Comparison of ENCODE assay signal across 18 cellular contexts in the genomic region with DNA sequence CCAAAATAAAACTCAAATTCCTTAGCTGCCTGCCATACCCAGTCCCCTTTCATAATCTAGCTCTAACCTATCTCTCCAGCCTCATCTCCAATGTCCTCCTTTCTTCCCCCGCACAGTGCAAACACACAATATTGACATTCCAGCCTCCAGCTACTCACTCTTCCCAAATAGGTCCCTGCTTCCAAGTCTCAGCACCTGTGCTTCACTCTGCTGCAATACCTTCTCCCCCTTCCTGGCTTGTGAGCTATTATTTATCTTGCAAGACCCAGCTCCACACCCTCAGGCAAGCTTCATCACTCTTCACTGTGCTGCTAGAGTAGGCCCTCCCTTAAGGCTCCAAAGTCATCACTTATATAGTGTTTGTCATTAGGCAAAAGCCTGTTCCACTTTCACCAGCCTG. TPM values are rescaled to one million over a fixed set of nuclear protein-coding genes. Genes with fewer than 3 reads are reported as not detected.
A peak's percentile ranks its signal among the peaks of the same experiment; 100 is the strongest.
DNase-seq lines count a peak whose midpoint lies in the region; ATAC-seq, FAIRE-seq and TF ChIP-seq lines count a peak whose summit lies in the region.
"Had no signal": no experiment of that assay in that cellular context is flagged by ENCODE, and none has a peak within 500 bp of the region (broad histone marks: within the 10 kb centered on the region; RNA-seq: fewer than 3 reads in every experiment).

No MANE protein-coding gene starts in this region.

- no peak overlapping the region for H3K27ac ChIP-seq in epithelial cell of prostate
- peak overlapping the region in 1 of 4 donors; percentile 17 for H3K27ac ChIP-seq in pancreas
- H3K27ac ChIP-seq: ovary had no signal

- FAIRE-seq in pancreas (lab: Jason Lieb, UNC): no peak
- FAIRE-seq: frontal cortex had no signal

- DNase-seq in EL: peak; percentile 11
- peak; percentile 19 for DNase-seq in NCI-H226
- peak; percentile 41 for DNase-seq in epithelial cell of prostate (ENCODE audit: low read depth, low spot score)
- DNase-seq in pancreas: no peak
- no peak for DNase-seq in stimulated activated CD8-positive, alpha-beta memory T cell treated with anti-CD3 and anti-CD28 coated beads, Interleukin-4, amount 100 ng/mL, for 48 hours
- no peak for DNase-seq in activated CD4-positive, alpha-beta T cell treated with anti-CD3 and anti-CD28 coated beads, Interleukin-2, amount 50 U/mL, for 48 hours
- no peak for DNase-seq in stimulated activated CD4-positive, alpha-beta T cell treated with anti-CD3 and anti-CD28 coated beads, Interleukin-4, amount 100 ng/mL, for 1 hour
- DNase-seq: activated CD8-positive, alpha-beta memory T cell treated with anti-CD3 and anti-CD28 coated beads, Interleukin-2, amount 50 U/mL, for 48 hours; endodermal cell; GF-D8; MM.1S; NCI-H2081 treated with DMSO at 0.1 percent for 48 hours; ovary; T-cell had no signal

- ATAC-seq in pancreas (peak; percentile 31 to 57 (median 54)), GM18502 (IDR thresholded peaks at IDR 0.05; ENCODE audit: poor library complexity, unreplicated experiment) (no peak)
- ATAC-seq: activated naive CD4-positive, alpha-beta T cell treated with anti-CD3 and anti-CD28 coated beads, Interleukin-2, amount 50 U/mL, for 72 hours; T-cell had no signal

- no peak for TF ChIP-seq CTCF in pancreas (IDR thresholded peaks at IDR 0.05)

- H3K27me3 ChIP-seq in pancreas: no peaks in the 10 kb centered on the region
- H3K27me3 ChIP-seq: ovary, tibial nerve had no signal

- intact Hi-C loops in pancreas (cut with DNase I): loop anchor here in 2 of 3 donors (10.0 kb wide), 3 partner anchors 45 to 155 kb away; no protein-coding TSS in a partner anchor

- peaks cover 59 to 75% (median 62%) of the 10 kb centered on the region in 3 donors for H3K4me1 ChIP-seq in pancreas

- no peaks in the 10 kb centered on the region for H3K9me3 ChIP-seq in pancreas
- H3K9me3 ChIP-seq: ovary, tibial nerve had no signal

- H3K4me3 ChIP-seq in pancreas: no peak overlapping the region
- H3K4me3 ChIP-seq: ovary, tibial nerve had no signal

- 23 to 25% methylated on average over 1 of the region's 1 CpG for WGBS in pancreas, 2 donors

- H3K36me3 ChIP-seq in pancreas: no peaks in the 10 kb centered on the region
- H3K36me3 ChIP-seq: ovary, tibial nerve had no signal

RNA-seq across cellular contexts. Expression of a gene that starts 9.7 kb away (rescaled TPM):
- 10 to 100 TPM; 14.6 to 29.6 (median 21.8) TPM for total RNA-seq in pancreas
- 10 to 100 TPM in 1 of 2 donors, 1 to 10 TPM in 1; 5.5 to 13.7 TPM for polyA plus RNA-seq in pancreas
- total RNA-seq: activated naive CD4-positive, alpha-beta T cell treated with anti-CD3 and anti-CD28 coated beads, Interleukin-2, amount 50 U/mL, for 72 hours had no signal

Comparison
In these comparisons a context has a peak if more than half of its experiments do, and no peak if none do; other contexts are left out.
1. DNase-seq: peak in EL (single experiment), NCI-H226 (single experiment) and epithelial cell of prostate (single experiment); none in pancreas (0 of 6), stimulated activated CD8-positive, alpha-beta memory T cell treated with anti-CD3 and anti-CD28 coated beads, Interleukin-4, amount 100 ng/mL, for 48 hours (single experiment), activated CD4-positive, alpha-beta T cell treated with anti-CD3 and anti-CD28 coated beads, Interleukin-2, amount 50 U/mL, for 48 hours (0 of 2) and stimulated activated CD4-positive, alpha-beta T cell treated with anti-CD3 and anti-CD28 coated beads, Interleukin-4, amount 100 ng/mL, for 1 hour (single experiment).